35 cellular contexts compared by ENCODE assay signal in genomic region chr7:71430246-71430645, GRCh38.
"Had no signal": no experiment of that assay in that cellular context is flagged by ENCODE, and none has a peak within 500 bp of the region (broad histone marks: within the 10 kb centered on the region; RNA-seq: fewer than 3 reads in every experiment).

No MANE protein-coding gene starts in this region.

- H3K27me3 Mint-ChIP-seq: activated B cell treated with CpG ODN at 0.5 μM for 24 hours; activated CD8-positive, alpha-beta memory T cell treated with anti-CD3 and anti-CD28 coated beads, Interleukin-2, amount 10 ng/mL, durations not matched to agents 7 days and 5 days; activated CD8-positive, alpha-beta T cell treated with anti-CD3 and anti-CD28 coated beads for 36 hours; activated naive CD4-positive, alpha-beta T cell treated with anti-CD3 and anti-CD28 coated beads, Interleukin-2, amount 10 ng/mL, durations not matched to agents 7 days and 5 days; activated naive CD8-positive, alpha-beta T cell treated with anti-CD3 and anti-CD28 coated beads, Interleukin-2, amount 10 ng/mL, durations not matched to agents 7 days and 5 days; activated T-cell treated with anti-CD3 and anti-CD28 coated beads, Interleukin-2, amount 50 U/mL, for 24 hours; brain; dendritic cell treated with granulocyte-macrophage colony-stimulating factor and Interleukin-4, amounts not matched to agents 40 ng/mL and 50 ng/mL, for 4 days; T-helper 17 cell had no signal

- H3K4me3 Mint-ChIP-seq: activated B cell treated with CpG ODN at 0.5 μM for 24 hours; activated CD8-positive, alpha-beta memory T cell treated with anti-CD3 and anti-CD28 coated beads, Interleukin-2, amount 10 ng/mL, durations not matched to agents 7 days and 5 days; activated CD8-positive, alpha-beta T cell treated with anti-CD3 and anti-CD28 coated beads for 36 hours; activated naive CD4-positive, alpha-beta T cell treated with anti-CD3 and anti-CD28 coated beads, Interleukin-2, amount 10 ng/mL, durations not matched to agents 7 days and 5 days; activated naive CD8-positive, alpha-beta T cell treated with anti-CD3 and anti-CD28 coated beads, Interleukin-2, amount 10 ng/mL, durations not matched to agents 7 days and 5 days; activated T-cell treated with anti-CD3 and anti-CD28 coated beads, Interleukin-2, amount 50 U/mL, for 24 hours; activated T-cell treated with anti-CD3 and anti-CD28 coated beads, Interleukin-2, amount 50 U/mL, for 72 hours; brain; dendritic cell treated with granulocyte-macrophage colony-stimulating factor and Interleukin-4, amounts not matched to agents 40 ng/mL and 50 ng/mL, for 4 days; T-helper 17 cell; T-helper 2 cell treated with Interferon-gamma antibody and Interleukin-4, amounts not matched to agents 5 μg/mL and 100 μg/mL, for 36 hours had no signal

- H3K9me3 ChIP-seq: ascending aorta, breast epithelium, colonic mucosa, esophagus muscularis mucosa, gastrocnemius medialis had no signal

- DNase-seq: activated B cell treated with CpG ODN at 0.5 μM for 24 hours; activated CD4-positive, alpha-beta T cell treated with anti-CD3 and anti-CD28 coated beads for 48 hours; activated CD4-positive, alpha-beta T cell treated with anti-CD3 and anti-CD28 coated beads, Interleukin-2, amount 50 U/mL, for 1 hour; activated CD4-positive, alpha-beta T cell treated with anti-CD3 and anti-CD28 coated beads, Interleukin-2, amount 50 U/mL, for 48 hours; activated CD8-positive, alpha-beta memory T cell treated with anti-CD3 and anti-CD28 coated beads, Interleukin-2, amount 10 ng/mL, durations not matched to agents 7 days and 5 days; activated CD8-positive, alpha-beta memory T cell treated with anti-CD3 and anti-CD28 coated beads, Interleukin-2, amount 50 U/mL, for 4 hours; activated CD8-positive, alpha-beta T cell treated with anti-CD3 and anti-CD28 coated beads for 36 hours; activated gamma-delta T cell; activated naive CD4-positive, alpha-beta T cell; activated naive CD4-positive, alpha-beta T cell treated with anti-CD3 and anti-CD28 coated beads, Interleukin-2, amount 10 ng/mL, durations not matched to agents 7 days and 5 days; activated naive CD8-positive, alpha-beta T cell treated with anti-CD3 and anti-CD28 coated beads, Interleukin-2, amount 10 ng/mL, durations not matched to agents 7 days and 5 days; activated T-cell treated with anti-CD3 and anti-CD28 coated beads, Interleukin-2, amount 50 U/mL, for 24 hours; activated T-cell treated with anti-CD3 and anti-CD28 coated beads, Interleukin-2, amount 50 U/mL, for 72 hours; central memory CD4-positive, alpha-beta T cell; cerebellar nuclear complex; colonic mucosa; dorsolateral prefrontal cortex; effector memory CD4-positive, alpha-beta T cell; erythroblast; foreskin keratinocyte; gastrocnemius medialis; head of caudate nucleus; hippocampal formation; T-helper 17 cell; T1000; WERI-Rb-1 had no signal

- H3K36me3 Mint-ChIP-seq: activated CD8-positive, alpha-beta memory T cell treated with anti-CD3 and anti-CD28 coated beads, Interleukin-2, amount 10 ng/mL, durations not matched to agents 7 days and 5 days; activated naive CD4-positive, alpha-beta T cell treated with anti-CD3 and anti-CD28 coated beads, Interleukin-2, amount 10 ng/mL, durations not matched to agents 7 days and 5 days; activated naive CD8-positive, alpha-beta T cell treated with anti-CD3 and anti-CD28 coated beads, Interleukin-2, amount 10 ng/mL, durations not matched to agents 7 days and 5 days had no signal

- H3K4me1 ChIP-seq: ascending aorta, breast epithelium, colonic mucosa, foreskin keratinocyte, gastrocnemius medialis had no signal

- H3K4me3 ChIP-seq: ascending aorta, breast epithelium, cardiac muscle cell, colonic mucosa, dorsolateral prefrontal cortex, esophagus muscularis mucosa, gastrocnemius medialis had no signal

- H3K36me3 ChIP-seq: ascending aorta, breast epithelium, cardiac muscle cell, colonic mucosa, gastrocnemius medialis, WERI-Rb-1 had no signal

- H3K27me3 ChIP-seq: ascending aorta, breast epithelium, cardiac muscle cell, colonic mucosa, esophagus muscularis mucosa, foreskin keratinocyte, gastrocnemius medialis had no signal

- H3K4me1 Mint-ChIP-seq: activated B cell treated with CpG ODN at 0.5 μM for 24 hours; activated CD8-positive, alpha-beta memory T cell treated with anti-CD3 and anti-CD28 coated beads, Interleukin-2, amount 10 ng/mL, durations not matched to agents 7 days and 5 days; activated naive CD4-positive, alpha-beta T cell treated with anti-CD3 and anti-CD28 coated beads, Interleukin-2, amount 10 ng/mL, durations not matched to agents 7 days and 5 days; activated naive CD8-positive, alpha-beta T cell treated with anti-CD3 and anti-CD28 coated beads, Interleukin-2, amount 10 ng/mL, durations not matched to agents 7 days and 5 days; T-helper 17 cell had no signal

- ATAC-seq: activated CD4-positive, CD25-positive, alpha-beta regulatory T cell treated with anti-CD3 and anti-CD28 coated beads, Interleukin-2, amount 50 U/mL, for 24 hours; activated CD8-positive, alpha-beta memory T cell treated with anti-CD3 and anti-CD28 coated beads, Interleukin-2, amount 10 ng/mL, durations not matched to agents 7 days and 5 days; activated CD8-positive, alpha-beta T cell treated with anti-CD3 and anti-CD28 coated beads for 36 hours; activated naive CD4-positive, alpha-beta T cell treated with anti-CD3 and anti-CD28 coated beads, Interleukin-2, amount 50 U/mL, for 72 hours; activated T-cell treated with anti-CD3 and anti-CD28 coated beads, Interleukin-2, amount 50 U/mL, for 72 hours; foreskin keratinocyte; gastrocnemius medialis; T-helper 17 cell had no signal

- H3K27ac Mint-ChIP-seq: activated B cell treated with CpG ODN at 0.5 μM for 24 hours; activated CD8-positive, alpha-beta memory T cell treated with anti-CD3 and anti-CD28 coated beads, Interleukin-2, amount 10 ng/mL, durations not matched to agents 7 days and 5 days; activated CD8-positive, alpha-beta T cell treated with anti-CD3 and anti-CD28 coated beads for 36 hours; activated naive CD4-positive, alpha-beta T cell treated with anti-CD3 and anti-CD28 coated beads, Interleukin-2, amount 10 ng/mL, durations not matched to agents 7 days and 5 days; activated naive CD4-positive, alpha-beta T cell treated with anti-CD3 and anti-CD28 coated beads, Interleukin-2, amount 50 U/mL, for 72 hours; activated naive CD8-positive, alpha-beta T cell treated with anti-CD3 and anti-CD28 coated beads, Interleukin-2, amount 10 ng/mL, durations not matched to agents 7 days and 5 days; activated T-cell treated with anti-CD3 and anti-CD28 coated beads, Interleukin-2, amount 50 U/mL, for 24 hours; activated T-cell treated with anti-CD3 and anti-CD28 coated beads, Interleukin-2, amount 50 U/mL, for 72 hours; dendritic cell treated with granulocyte-macrophage colony-stimulating factor and Interleukin-4, amounts not matched to agents 40 ng/mL and 50 ng/mL, for 4 days; T-helper 17 cell; T-helper 2 cell treated with Interferon-gamma antibody and Interleukin-4, amounts not matched to agents 5 μg/mL and 100 μg/mL, for 36 hours had no signal

- H3K27ac ChIP-seq: ascending aorta, breast epithelium, cardiac muscle cell, colonic mucosa, dorsolateral prefrontal cortex, esophagus muscularis mucosa, foreskin keratinocyte, gastrocnemius medialis, WERI-Rb-1 had no signal
